ENCODE assay signal across 1 cellular context in the genomic region with DNA sequence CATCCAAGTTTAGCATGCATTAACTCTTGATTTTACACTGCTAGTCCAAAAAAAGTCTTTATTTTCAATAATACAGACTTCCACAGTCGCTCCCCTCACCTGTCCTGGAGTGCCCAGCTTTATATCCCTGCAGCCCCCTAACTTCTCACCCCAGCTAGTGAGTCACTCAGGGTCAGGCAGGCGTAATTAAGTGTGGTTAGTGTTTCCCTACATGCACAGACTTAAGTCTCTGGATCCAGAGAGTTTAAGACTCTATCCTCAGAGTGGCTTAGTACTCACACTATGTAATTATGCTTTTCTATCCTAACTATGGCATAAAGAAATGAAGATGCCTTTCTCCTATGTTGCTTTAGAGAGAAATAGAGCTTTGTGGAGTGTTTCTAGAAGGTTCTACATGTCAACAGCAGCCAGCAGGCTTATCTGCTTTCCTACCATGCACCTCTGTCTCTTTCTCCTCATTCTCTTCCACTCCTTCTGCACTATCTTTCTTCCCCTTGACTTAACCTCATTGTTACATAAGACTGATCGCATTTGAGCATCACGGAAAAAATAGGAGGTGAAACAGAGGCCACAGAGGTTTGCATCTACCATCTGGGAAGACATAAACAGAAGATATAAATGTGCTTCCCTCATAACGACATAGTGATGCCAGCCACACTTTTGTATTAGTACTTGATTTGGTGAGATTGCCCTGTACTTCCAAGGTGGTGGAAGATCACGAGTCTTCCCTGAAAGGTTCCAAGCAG.
TF ChIP-seq lines count a peak whose summit lies in the region.

No MANE protein-coding gene starts in this region.

TF ChIP-seq in H1, 55 proteins besides CTCF, POLR2A, EP300 and RAD21:
- TF ChIP-seq, protein P1, sequence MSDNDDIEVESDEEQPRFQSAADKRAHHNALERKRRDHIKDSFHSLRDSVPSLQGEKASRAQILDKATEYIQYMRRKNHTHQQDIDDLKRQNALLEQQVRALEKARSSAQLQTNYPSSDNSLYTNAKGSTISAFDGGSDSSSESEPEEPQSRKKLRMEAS (IDR thresholded peaks at IDR 0.05): no peak
- TF ChIP-seq TBP (IDR thresholded peaks at IDR 0.05; ENCODE audit: low read depth, low read length): no peak
- no peak for TF ChIP-seq RBBP5 (IDR thresholded peaks at IDR 0.05; ENCODE audit: borderline replicate concordance, low read depth, low read length)
- TF ChIP-seq MAFK (IDR thresholded peaks at IDR 0.05; ENCODE audit: low read depth, low read length): no peak
- TF ChIP-seq GABPA (IDR thresholded peaks at IDR 0.05; ENCODE audit: borderline replicate concordance, insufficient read depth, low read length): no peak
- no peak for TF ChIP-seq SP2 (IDR thresholded peaks at IDR 0.05; ENCODE audit: low read length)
- TF ChIP-seq ASH2L (IDR thresholded peaks at IDR 0.05; ENCODE audit: low read length): no peak
- TF ChIP-seq, protein P2, sequence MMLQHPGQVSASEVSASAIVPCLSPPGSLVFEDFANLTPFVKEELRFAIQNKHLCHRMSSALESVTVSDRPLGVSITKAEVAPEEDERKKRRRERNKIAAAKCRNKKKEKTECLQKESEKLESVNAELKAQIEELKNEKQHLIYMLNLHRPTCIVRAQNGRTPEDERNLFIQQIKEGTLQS (IDR thresholded peaks at IDR 0.05; ENCODE audit: insufficient read depth, low read depth, low read length): no peak
- no peak for TF ChIP-seq TAF1 (IDR thresholded peaks at IDR 0.05; ENCODE audit: low read depth, low read length)
- no peak for TF ChIP-seq CHD2 (IDR thresholded peaks at IDR 0.05; ENCODE audit: low read length)
- TF ChIP-seq JUND (IDR thresholded peaks at IDR 0.05; ENCODE audit: low read length): no peak
- TF ChIP-seq, protein P3, sequence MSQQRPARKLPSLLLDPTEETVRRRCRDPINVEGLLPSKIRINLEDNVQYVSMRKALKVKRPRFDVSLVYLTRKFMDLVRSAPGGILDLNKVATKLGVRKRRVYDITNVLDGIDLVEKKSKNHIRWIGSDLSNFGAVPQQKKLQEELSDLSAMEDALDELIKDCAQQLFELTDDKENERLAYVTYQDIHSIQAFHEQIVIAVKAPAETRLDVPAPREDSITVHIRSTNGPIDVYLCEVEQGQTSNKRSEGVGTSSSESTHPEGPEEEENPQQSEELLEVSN (IDR thresholded peaks at IDR 0.05): no peak
- TF ChIP-seq SP1 (IDR thresholded peaks at IDR 0.05; ENCODE audit: low read depth, low read length): no peak
- no peak for TF ChIP-seq EGR1 (IDR thresholded peaks at IDR 0.05; ENCODE audit: borderline replicate concordance, low read depth, low read length)
- no peak for TF ChIP-seq TCF12 (IDR thresholded peaks at IDR 0.05; ENCODE audit: low read depth, low read length)
- no peak for TF ChIP-seq SAP30 (IDR thresholded peaks at IDR 0.05; ENCODE audit: insufficient read depth, insufficient replicate concordance, low read length)
TF ChIP-seq in H1: peak in this region for 0.
